ENCODE assay signal across 18 cellular contexts in genomic region chr13:74218291-74218690, GRCh38.
DNase-seq lines count a peak whose midpoint lies in the region.
"Had no signal": no experiment of that assay in that cellular context is flagged by ENCODE, and none has a peak within 500 bp of the region (broad histone marks: within the 10 kb centered on the region; RNA-seq: fewer than 3 reads in every experiment).

No MANE protein-coding gene starts in this region.

- peaks cover 2% of the 10 kb centered on the region for H3K4me1 Mint-ChIP-seq in activated CD4-positive, alpha-beta T cell treated with anti-CD3 and anti-CD28 coated beads, Interleukin-2, amount 10 ng/mL, durations not matched to agents 24 days and 14 days
- H3K4me1 Mint-ChIP-seq in activated T-helper 1 cell treated with anti-CD3 and anti-CD28 coated beads, Interleukin-12 subunit alpha, Interleukin-12 subunit beta, Interleukin-2, Interleukin-4 antibody, amounts not matched to agents 30 ng/mL and 10 ng/mL and 1 ng/mL, durations not matched to agents 14 hours and 24 hours and 36 hours (ENCODE audit: low read depth), result no peaks in the 10 kb centered on the region
- H3K4me1 Mint-ChIP-seq: H9 had no signal

- peaks cover 9% of the 10 kb centered on the region for H3K27me3 Mint-ChIP-seq in activated CD4-positive, alpha-beta T cell treated with anti-CD3 and anti-CD28 coated beads, Interleukin-2, amount 10 ng/mL, durations not matched to agents 24 days and 14 days
- peaks cover 16% of the 10 kb centered on the region for H3K27me3 Mint-ChIP-seq in activated T-helper 1 cell treated with anti-CD3 and anti-CD28 coated beads, Interleukin-12 subunit alpha, Interleukin-12 subunit beta, Interleukin-2, Interleukin-4 antibody, amounts not matched to agents 30 ng/mL and 10 ng/mL and 1 ng/mL, durations not matched to agents 14 hours and 24 hours and 36 hours (ENCODE audit: insufficient read depth)

- no peaks in the 10 kb centered on the region for H3K27me3 ChIP-seq in skeletal muscle satellite cell (ENCODE audit: control insufficient read depth, insufficient read depth, low read length)
- H3K27me3 ChIP-seq: BLaER1 had no signal

- no peak overlapping the region for H3K4me3 Mint-ChIP-seq in activated CD4-positive, alpha-beta T cell treated with anti-CD3 and anti-CD28 coated beads, Interleukin-2, amount 10 ng/mL, durations not matched to agents 24 days and 14 days
- H3K4me3 Mint-ChIP-seq in activated T-helper 1 cell treated with anti-CD3 and anti-CD28 coated beads, Interleukin-12 subunit alpha, Interleukin-12 subunit beta, Interleukin-2, Interleukin-4 antibody, amounts not matched to agents 30 ng/mL and 10 ng/mL and 1 ng/mL, durations not matched to agents 14 hours and 24 hours and 36 hours, result no peak overlapping the region
- H3K4me3 Mint-ChIP-seq: H9 had no signal

- H3K27ac Mint-ChIP-seq in activated CD4-positive, alpha-beta T cell treated with anti-CD3 and anti-CD28 coated beads, Interleukin-2, amount 10 ng/mL, durations not matched to agents 24 days and 14 days, result no peak overlapping the region
- H3K27ac Mint-ChIP-seq in activated T-helper 1 cell treated with anti-CD3 and anti-CD28 coated beads, Interleukin-12 subunit alpha, Interleukin-12 subunit beta, Interleukin-2, Interleukin-4 antibody, amounts not matched to agents 30 ng/mL and 10 ng/mL and 1 ng/mL, durations not matched to agents 14 hours and 24 hours and 36 hours, result no peak overlapping the region

- peak overlapping the region; percentile 15 for H3K9ac ChIP-seq in skeletal muscle satellite cell (ENCODE audit: low read depth, low read length)
- H3K9ac ChIP-seq: BLaER1 had no signal

- no peaks in the 10 kb centered on the region for H3K36me3 Mint-ChIP-seq in activated CD4-positive, alpha-beta T cell treated with anti-CD3 and anti-CD28 coated beads, Interleukin-2, amount 10 ng/mL, durations not matched to agents 24 days and 14 days (ENCODE audit: low read depth)
- H3K36me3 Mint-ChIP-seq in activated T-helper 1 cell treated with anti-CD3 and anti-CD28 coated beads, Interleukin-12 subunit alpha, Interleukin-12 subunit beta, Interleukin-2, Interleukin-4 antibody, amounts not matched to agents 30 ng/mL and 10 ng/mL and 1 ng/mL, durations not matched to agents 14 hours and 24 hours and 36 hours (ENCODE audit: low read depth), result no peaks in the 10 kb centered on the region

- intact Hi-C loops in activated CD4-positive, alpha-beta T cell treated with anti-CD3 and anti-CD28 coated beads, Interleukin-2, amount 10 ng/mL, durations not matched to agents 24 days and 14 days (cut with micrococcal nuclease), result no loop called here
- intact Hi-C loops in activated T-helper 1 cell treated with anti-CD3 and anti-CD28 coated beads, Interleukin-12 subunit alpha, Interleukin-12 subunit beta, Interleukin-2, Interleukin-4 antibody, amounts not matched to agents 30 ng/mL and 10 ng/mL and 1 ng/mL, durations not matched to agents 14 hours and 24 hours and 36 hours (cut with micrococcal nuclease), result no loop called here

- H3K4me3 ChIP-seq in skeletal muscle satellite cell (ENCODE audit: low read length), result no peak overlapping the region
- H3K4me3 ChIP-seq: BLaER1 had no signal

- no peaks in the 10 kb centered on the region for H3K9me3 ChIP-seq in skeletal muscle satellite cell (replicated peaks; ENCODE audit: low read length)
- H3K9me3 ChIP-seq: BLaER1 had no signal

- H3K36me3 ChIP-seq in skeletal muscle satellite cell (ENCODE audit: insufficient read depth, low read length), result no peaks in the 10 kb centered on the region
- H3K36me3 ChIP-seq: BLaER1 had no signal

- no peaks in the 10 kb centered on the region for H3K9me3 Mint-ChIP-seq in activated CD4-positive, alpha-beta T cell treated with anti-CD3 and anti-CD28 coated beads, Interleukin-2, amount 10 ng/mL, durations not matched to agents 24 days and 14 days
- no peaks in the 10 kb centered on the region for H3K9me3 Mint-ChIP-seq in activated T-helper 1 cell treated with anti-CD3 and anti-CD28 coated beads, Interleukin-12 subunit alpha, Interleukin-12 subunit beta, Interleukin-2, Interleukin-4 antibody, amounts not matched to agents 30 ng/mL and 10 ng/mL and 1 ng/mL, durations not matched to agents 14 hours and 24 hours and 36 hours
- H3K9me3 Mint-ChIP-seq: H9 had no signal

- peak overlapping the region; percentile 45 for H3K4me2 ChIP-seq in skeletal muscle satellite cell (ENCODE audit: low read length)
- H3K4me2 ChIP-seq: BLaER1 had no signal

- H3K4me1 ChIP-seq in skeletal muscle satellite cell (ENCODE audit: control insufficient read depth, insufficient read depth, low read length), result peaks cover 23% of the 10 kb centered on the region
- H3K4me1 ChIP-seq: BLaER1 had no signal

- DNase-seq in activated CD4-positive, alpha-beta T cell treated with anti-CD3 and anti-CD28 coated beads for 4 hours, result peak; percentile 29 to 39
- DNase-seq in activated CD4-positive, alpha-beta T cell treated with anti-CD3 and anti-CD28 coated beads, Interleukin-2, amount 10 ng/mL, durations not matched to agents 24 days and 14 days, result no peak
- DNase-seq in stimulated activated CD4-positive, alpha-beta T cell treated with anti-CD3 and anti-CD28 coated beads, Interleukin-4, amount 100 ng/mL, for 1 hour, result peak; percentile 14
- no peak for DNase-seq in stimulated activated CD4-positive, alpha-beta T cell treated with anti-CD3 and anti-CD28 coated beads, Interleukin-1b, Interleukin-23, amount 100 ng/mL, for 48 hours
- peak; percentile 35 for DNase-seq in activated naive CD4-positive, alpha-beta T cell treated with anti-CD3 and anti-CD28 coated beads, Interleukin-2, amount 50 U/mL, for 16 hours
- no peak for DNase-seq in activated T-helper 1 cell treated with anti-CD3 and anti-CD28 coated beads, Interleukin-12 subunit alpha, Interleukin-12 subunit beta, Interleukin-2, Interleukin-4 antibody, amounts not matched to agents 30 ng/mL and 10 ng/mL and 1 ng/mL, durations not matched to agents 14 hours and 24 hours and 36 hours (ENCODE audit: low spot score)
- DNase-seq in iPS-NIHi7 (ENCODE audit: extremely low spot score), result no peak
- DNase-seq: 8988T, DND-41, H9, Karpas-422, MM.1S, NCI-H1092 treated with DMSO at 0.1 percent for 48 hours, NCI-H2081 treated with DMSO at 0.1 percent for 48 hours, NCI-H2227 treated with DMSO at 0.1 percent for 48 hours, NCI-H524 treated with DMSO at 0.1 percent for 48 hours had no signal

Comparison
In these comparisons a context has a peak if more than half of its experiments do, and no peak if none do; other contexts are left out.
1. DNase-seq: peak in activated CD4-positive, alpha-beta T cell treated with anti-CD3 and anti-CD28 coated beads for 4 hours (2 of 2), stimulated activated CD4-positive, alpha-beta T cell treated with anti-CD3 and anti-CD28 coated beads, Interleukin-4, amount 100 ng/mL, for 1 hour (single experiment) and activated naive CD4-positive, alpha-beta T cell treated with anti-CD3 and anti-CD28 coated beads, Interleukin-2, amount 50 U/mL, for 16 hours (single experiment); none in activated CD4-positive, alpha-beta T cell treated with anti-CD3 and anti-CD28 coated beads, Interleukin-2, amount 10 ng/mL, durations not matched to agents 24 days and 14 days (single experiment), stimulated activated CD4-positive, alpha-beta T cell treated with anti-CD3 and anti-CD28 coated beads, Interleukin-1b, Interleukin-23, amount 100 ng/mL, for 48 hours (single experiment), activated T-helper 1 cell treated with anti-CD3 and anti-CD28 coated beads, Interleukin-12 subunit alpha, Interleukin-12 subunit beta, Interleukin-2, Interleukin-4 antibody, amounts not matched to agents 30 ng/mL and 10 ng/mL and 1 ng/mL, durations not matched to agents 14 hours and 24 hours and 36 hours (single experiment) and iPS-NIHi7 (single experiment).